24 cellular contexts compared by ENCODE assay signal in the genomic region with DNA sequence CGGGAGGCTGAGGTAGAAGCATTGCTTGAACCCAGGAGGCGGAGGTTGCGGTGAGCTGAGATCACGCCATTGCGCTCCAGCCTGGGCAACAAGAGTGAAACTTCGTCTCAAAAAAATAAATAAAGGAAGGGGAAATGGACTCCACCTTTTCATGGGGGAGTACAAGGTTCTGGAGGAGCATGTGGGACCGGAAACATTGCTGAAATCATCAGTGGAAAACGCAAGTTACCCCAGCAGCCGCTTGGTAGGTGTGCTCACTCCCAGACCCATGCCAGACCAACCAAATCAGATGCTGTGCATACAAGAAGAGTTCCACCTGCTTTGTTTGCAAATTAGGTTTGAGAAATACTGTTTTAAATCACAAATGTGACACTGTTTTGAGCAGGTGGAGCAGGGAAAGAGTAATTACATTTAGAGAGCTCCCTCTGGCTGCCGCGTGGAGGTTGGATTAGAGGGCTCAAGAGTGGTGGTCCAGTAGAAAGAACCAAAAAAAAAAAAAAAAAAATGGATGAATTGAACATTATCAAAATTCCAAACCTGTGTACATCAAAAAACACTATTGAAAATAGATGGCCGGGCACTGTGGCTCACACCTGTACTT. TPM values are rescaled to one million over a fixed set of nuclear protein-coding genes. Genes with fewer than 3 reads are reported as not detected.
DNase-seq lines count a peak whose midpoint lies in the region; ATAC-seq and TF ChIP-seq lines count a peak whose summit lies in the region.
"Had no signal": no experiment of that assay in that cellular context is flagged by ENCODE, and none has a peak within 500 bp of the region (broad histone marks: within the 10 kb centered on the region; RNA-seq: fewer than 3 reads in every experiment).

No MANE protein-coding gene starts in this region.

- no peak for ATAC-seq in Right ventricle myocardium inferior
- no peak for ATAC-seq in upper lobe of right lung
- ATAC-seq in GM18907 (IDR thresholded peaks at IDR 0.05; ENCODE audit: unreplicated experiment) = no peak
- no peak for ATAC-seq in HG02588 (IDR thresholded peaks at IDR 0.05; ENCODE audit: unreplicated experiment)
- ATAC-seq: SK-N-SH treated with all-trans-retinoic acid at 6 μM for 48 hours; stimulated activated naive CD8-positive, alpha-beta T cell treated with anti-CD3 and anti-CD28 coated beads, Interleukin-15, amount 100 ng/mL, for 72 hours had no signal

- no peak overlapping the region for H3K9ac ChIP-seq in endodermal cell (ENCODE audit: extremely low read depth, low read length, poor library complexity, severe bottlenecking)

- H3K36me3 ChIP-seq in cardiac muscle cell (no peaks in the 10 kb centered on the region), endodermal cell (ENCODE audit: control insufficient read depth, insufficient read depth, low read length) (no peaks in the 10 kb centered on the region), upper lobe of right lung (no peaks in the 10 kb centered on the region)
- H3K36me3 ChIP-seq: esophagus squamous epithelium, vagina had no signal

- 73 to 80% methylated on average over 8 to 12 of the region's 12 CpGs for WGBS in endodermal cell (ENCODE audit: insufficient coverage in 1 of 2, insufficient read length in 1 of 2), 2 experiments

- no peaks in the 10 kb centered on the region for H3K36me3 Mint-ChIP-seq in endodermal cell (ENCODE audit: low read depth)

- no peaks in the 10 kb centered on the region for H3K4me1 Mint-ChIP-seq in endodermal cell

- H3K4me1 ChIP-seq in cardiac muscle cell (ENCODE audit: low read depth) = no peaks in the 10 kb centered on the region
- no peaks in the 10 kb centered on the region for H3K4me1 ChIP-seq in endodermal cell (ENCODE audit: control insufficient read depth, insufficient read depth, low read length)
- no peaks in the 10 kb centered on the region for H3K4me1 ChIP-seq in upper lobe of right lung

- H3K9me3 ChIP-seq in cardiac muscle cell (ENCODE audit: low read depth) = no peaks in the 10 kb centered on the region
- no peaks in the 10 kb centered on the region for H3K9me3 ChIP-seq in endodermal cell (ENCODE audit: control insufficient read depth, low read length)
- no peaks in the 10 kb centered on the region for H3K9me3 ChIP-seq in upper lobe of right lung
- H3K9me3 ChIP-seq: esophagus squamous epithelium, vagina had no signal

- no peak overlapping the region for H3K27ac ChIP-seq in cardiac muscle cell
- no peak overlapping the region for H3K27ac ChIP-seq in endodermal cell (ENCODE audit: low read depth, low read length)
- peak overlapping the region; percentile 60 for H3K27ac ChIP-seq in upper lobe of right lung
- H3K27ac ChIP-seq: dorsolateral prefrontal cortex, esophagus squamous epithelium, PC-9, vagina had no signal

- no peaks in the 10 kb centered on the region for H3K9me3 Mint-ChIP-seq in endodermal cell
- H3K9me3 Mint-ChIP-seq: stimulated activated naive CD8-positive, alpha-beta T cell treated with anti-CD3 and anti-CD28 coated beads, Interleukin-15, amount 100 ng/mL, for 72 hours had no signal

- peaks cover 2% of the 10 kb centered on the region for H3K27me3 ChIP-seq in cardiac muscle cell
- peaks cover 33% of the 10 kb centered on the region for H3K27me3 ChIP-seq in endodermal cell (ENCODE audit: control insufficient read depth, insufficient read depth, low read length, poor library complexity, severe bottlenecking)
- H3K27me3 ChIP-seq in upper lobe of right lung = no peaks in the 10 kb centered on the region
- H3K27me3 ChIP-seq: vagina had no signal

- intact Hi-C loops in Right ventricle myocardium inferior (cut with DNase I) = loop anchor here (2.0 to 10.0 kb wide), 3 partner anchors 89 to 243 kb away; no protein-coding TSS in a partner anchor
- intact Hi-C loops in upper lobe of right lung (cut with DNase I) = loop anchor here (10.0 kb wide), 1 partner anchor 127 kb away; a partner anchor contains a TSS

- TF ChIP-seq CTCF in cardiac muscle cell (IDR thresholded peaks at IDR 0.05; ENCODE audit: low read depth, low read length) (peak; percentile 14), endodermal cell (conservative IDR thresholded peaks at IDR 0.05) (peak; percentile 57), upper lobe of right lung (IDR thresholded peaks at IDR 0.05) (no peak)

- no peak for DNase-seq in cardiac muscle cell (ENCODE audit: low read depth in 1 of 2, low spot score in 1 of 2)
- DNase-seq in Right ventricle myocardium inferior (ENCODE audit: missing footprints) = no peak
- DNase-seq in NCI-H526 treated with DMSO at 0.1 percent for 48 hours (lab: John Stamatoyannopoulos, UW) = peak; percentile 74
- DNase-seq in endodermal cell = no peak
- DNase-seq in upper lobe of right lung = no peak
- DNase-seq in GM19240 (ENCODE audit: insufficient read length, low spot score) = no peak
- DNase-seq: activated effector memory CD4-positive, alpha-beta T cell treated with Interleukin-2 at 50 U/mL for 16 hours; dorsolateral prefrontal cortex; EL; esophagus squamous epithelium; islet precursor cell; mesenchymal stem cell; NCI-H2029; NCI-H524; PC-9; stimulated activated naive CD8-positive, alpha-beta T cell treated with anti-CD3 and anti-CD28 coated beads, Interleukin-15, amount 100 ng/mL, for 72 hours had no signal

- H3K27me3 Mint-ChIP-seq in endodermal cell (ENCODE audit: insufficient read depth) = peaks cover 45% of the 10 kb centered on the region

- no peak overlapping the region for H3K27ac Mint-ChIP-seq in endodermal cell
- H3K27ac Mint-ChIP-seq: stimulated activated naive CD8-positive, alpha-beta T cell treated with anti-CD3 and anti-CD28 coated beads, Interleukin-15, amount 100 ng/mL, for 72 hours had no signal

- no peak overlapping the region for H3K4me3 Mint-ChIP-seq in endodermal cell

- H3K4me3 ChIP-seq in cardiac muscle cell (no peak overlapping the region), endodermal cell (ENCODE audit: low read length) (no peak overlapping the region), upper lobe of right lung (peak overlapping the region; percentile 32)
- H3K4me3 ChIP-seq: PC-9 had no signal

RNA-seq across cellular contexts. Expression of a gene that starts 4.9 kb away (rescaled TPM):
- total RNA-seq in cardiac muscle cell = not detected in 2 replicates
- not detected in 2 replicates for polyA plus RNA-seq in cardiac muscle cell
- not detected for total RNA-seq in Right ventricle myocardium inferior
- total RNA-seq in endodermal cell = not detected
- polyA plus RNA-seq in endodermal cell (2013, experiment 1 of 2) = not detected
- not detected for polyA plus RNA-seq in endodermal cell (2013, experiment 2 of 2)
- not detected for total RNA-seq in upper lobe of right lung
- total RNA-seq: activated CD8-positive, alpha-beta memory T cell treated with anti-CD3 and anti-CD28 coated beads for 36 hours; dorsolateral prefrontal cortex; esophagus squamous epithelium; M059J; PC-9; renal cortical epithelial cell; vagina had no signal
- polyA plus RNA-seq: neural cell had no signal

RNA-seq across cellular contexts. Expression of a gene that starts 8.1 kb away (rescaled TPM):
- total RNA-seq in cardiac muscle cell (78.5 and 110 TPM in 2 replicates), Right ventricle myocardium inferior (108 TPM), endodermal cell (10 to 100 TPM; 52.9 to 71.5 TPM), upper lobe of right lung (54.9 TPM)
- 126 and 137 TPM in 2 replicates for polyA plus RNA-seq in cardiac muscle cell
- polyA plus RNA-seq in endodermal cell (2013, experiment 1 of 2) = 82.8 TPM
- polyA plus RNA-seq in endodermal cell (2013, experiment 2 of 2) = 72.9 TPM

RNA-seq across cellular contexts. Expression of a gene that starts 20.7 kb away (rescaled TPM):
- total RNA-seq in cardiac muscle cell (4.9 and 6.8 TPM in 2 replicates), Right ventricle myocardium inferior (8.3 TPM), endodermal cell (1 to 10 TPM; 3.9 to 4.7 TPM), upper lobe of right lung (31.3 TPM)
- polyA plus RNA-seq in cardiac muscle cell = 4.8 and 5.9 TPM in 2 replicates
- polyA plus RNA-seq in endodermal cell (2013, experiment 1 of 2) = 2.1 TPM
- polyA plus RNA-seq in endodermal cell (2013, experiment 2 of 2) = 2.2 TPM
- total RNA-seq: M059J, PC-9 had no signal
- polyA plus RNA-seq: neural cell had no signal

RNA-seq across cellular contexts. Expression of a gene that starts 50.2 kb away (rescaled TPM):
- total RNA-seq in cardiac muscle cell (127 and 166 TPM in 2 replicates), Right ventricle myocardium inferior (44.9 TPM), endodermal cell (10 to 100 TPM; 18.0 to 21.6 TPM), upper lobe of right lung (15.0 TPM)
- polyA plus RNA-seq in cardiac muscle cell = 151 and 200 TPM in 2 replicates
- 44.2 TPM for polyA plus RNA-seq in endodermal cell (2013, experiment 1 of 2)
- polyA plus RNA-seq in endodermal cell (2013, experiment 2 of 2) = 36.3 TPM

RNA-seq across cellular contexts. Expression of a gene that starts 50.7 kb away (rescaled TPM):
- 24.5 and 31.4 TPM in 2 replicates for total RNA-seq in cardiac muscle cell
- 40.6 and 53.0 TPM in 2 replicates for polyA plus RNA-seq in cardiac muscle cell
- total RNA-seq in Right ventricle myocardium inferior = 17.1 TPM
- total RNA-seq in endodermal cell = 10 to 100 TPM; 15.7 to 23.6 TPM
- polyA plus RNA-seq in endodermal cell (2013, experiment 1 of 2) = 21.9 TPM
- 19.8 TPM for polyA plus RNA-seq in endodermal cell (2013, experiment 2 of 2)
- 12.4 TPM for total RNA-seq in upper lobe of right lung
